Comparison of ENCODE assay signal across 12 cellular contexts in genomic region chr19:7349961-7350711, GRCh38. TPM values are rescaled to one million over a fixed set of nuclear protein-coding genes. Genes with fewer than 3 reads are reported as not detected.
DNase-seq lines count a peak whose midpoint lies in the region; ATAC-seq and TF ChIP-seq lines count a peak whose summit lies in the region.
"Had no signal": no experiment of that assay in that cellular context is flagged by ENCODE, and none has a peak within 500 bp of the region (broad histone marks: within the 10 kb centered on the region; RNA-seq: fewer than 3 reads in every experiment).

No MANE protein-coding gene starts in this region.

- POLR2A ChIA-PET in activated naive CD8-positive, alpha-beta T cell treated with anti-CD3 and anti-CD28 coated beads, Interleukin-2, amount 10 ng/mL, durations not matched to agents 7 days and 5 days (lab: Charles Lee): interaction anchor here (0.7 to 2.4 kb wide), 5 partner anchors 10 to 279 kb away, joined by 3 to 10 read pairs (median 4); partner anchors contain the start of genes MCOLN1, PET100 and XAB2

- WGBS in esophagus muscularis mucosa: 60% methylated on average over 6 of the region's 8 CpGs

- DNase-seq in SKM-1 (lab: John Stamatoyannopoulos, UW; ENCODE audit: unreplicated experiment) (peak; percentile 24), SKM-1 treated with dmso at 0.1 percent for 144 hours (lab: John Stamatoyannopoulos, UW; ENCODE audit: unreplicated experiment) (no peak), T-helper 17 cell (peak; percentile 26 to 38 (median 30)), COR-L47 (lab: John Stamatoyannopoulos, UW) (no peak), esophagus muscularis mucosa (ENCODE audit: extremely low spot score) (no peak), omental fat pad (ENCODE audit: low spot score) (no peak)
- DNase-seq in activated naive CD8-positive, alpha-beta T cell treated with anti-CD3 and anti-CD28 coated beads, Interleukin-2, amount 10 ng/mL, durations not matched to agents 7 days and 5 days: peak; percentile 70
- peak in 1 of 2 donors; percentile 61 for DNase-seq in stimulated activated effector memory CD8-positive, alpha-beta T cell treated with anti-CD3 and anti-CD28 coated beads, Interleukin-12 subunit alpha, Interleukin-12 subunit beta, amount 100 ng/mL, for 72 hours (ENCODE audit: low spot score in 2 of 2)
- DNase-seq: amygdala, Karpas-422, mammary epithelial cell had no signal

- H3K27ac ChIP-seq in esophagus muscularis mucosa (replicated peaks in 1 of 4): no peak overlapping the region

- TF ChIP-seq EP300 in esophagus muscularis mucosa (IDR thresholded peaks at IDR 0.05): no peak

- ATAC-seq in T-helper 17 cell: peak; percentile 53
- peak; percentile 63 for ATAC-seq in activated naive CD8-positive, alpha-beta T cell treated with anti-CD3 and anti-CD28 coated beads, Interleukin-2, amount 10 ng/mL, durations not matched to agents 7 days and 5 days (ENCODE audit: low read depth)
- peak; percentile 40 for ATAC-seq in stimulated activated effector memory CD8-positive, alpha-beta T cell treated with anti-CD3 and anti-CD28 coated beads, Interleukin-12 subunit alpha, Interleukin-12 subunit beta, amount 100 ng/mL, for 72 hours
- ATAC-seq in omental fat pad (ENCODE audit: low FRiP score): no peak
- ATAC-seq: Right ventricle myocardium inferior had no signal

- TF ChIP-seq CTCF in esophagus muscularis mucosa (IDR thresholded peaks at IDR 0.05): no peak
- no peak for TF ChIP-seq CTCF in omental fat pad (IDR thresholded peaks at IDR 0.05)

- peaks cover 6% of the 10 kb centered on the region for H3K9me3 Mint-ChIP-seq in activated naive CD8-positive, alpha-beta T cell treated with anti-CD3 and anti-CD28 coated beads, Interleukin-2, amount 10 ng/mL, durations not matched to agents 7 days and 5 days
- peaks cover 8% of the 10 kb centered on the region for H3K9me3 Mint-ChIP-seq in stimulated activated effector memory CD8-positive, alpha-beta T cell treated with anti-CD3 and anti-CD28 coated beads, Interleukin-12 subunit alpha, Interleukin-12 subunit beta, amount 100 ng/mL, for 72 hours

- H3K9me3 ChIP-seq in T-helper 17 cell (ENCODE audit: control insufficient read depth, low read length, poor library complexity, severe bottlenecking) (no peaks in the 10 kb centered on the region), esophagus muscularis mucosa (peaks cover 0 to 10% (median 7%) of the 10 kb centered on the region in 4 donors)

- no peaks in the 10 kb centered on the region for H3K36me3 ChIP-seq in esophagus muscularis mucosa

- peak overlapping the region in 1 of 4 donors; percentile 25 for H3K4me3 ChIP-seq in esophagus muscularis mucosa

- peaks cover 0 to 10% (median under 1%) of the 10 kb centered on the region in 4 donors for H3K4me1 ChIP-seq in esophagus muscularis mucosa

- H3K4me1 Mint-ChIP-seq in T-helper 17 cell: peaks cover 44% of the 10 kb centered on the region
- H3K4me1 Mint-ChIP-seq in activated naive CD8-positive, alpha-beta T cell treated with anti-CD3 and anti-CD28 coated beads, Interleukin-2, amount 10 ng/mL, durations not matched to agents 7 days and 5 days: peaks cover 48% of the 10 kb centered on the region
- H3K4me1 Mint-ChIP-seq in stimulated activated effector memory CD8-positive, alpha-beta T cell treated with anti-CD3 and anti-CD28 coated beads, Interleukin-12 subunit alpha, Interleukin-12 subunit beta, amount 100 ng/mL, for 72 hours: peaks cover 69% of the 10 kb centered on the region

- H3K27me3 Mint-ChIP-seq in T-helper 17 cell: no peaks in the 10 kb centered on the region
- H3K27me3 Mint-ChIP-seq in activated naive CD8-positive, alpha-beta T cell treated with anti-CD3 and anti-CD28 coated beads, Interleukin-2, amount 10 ng/mL, durations not matched to agents 7 days and 5 days: no peaks in the 10 kb centered on the region

- H3K27me3 ChIP-seq in esophagus muscularis mucosa: peaks cover 0 to 4% (median 0%) of the 10 kb centered on the region in 4 donors

- TF ChIP-seq POLR2A in esophagus muscularis mucosa (IDR thresholded peaks at IDR 0.05; ENCODE audit: low read depth): no peak

- intact Hi-C loops in esophagus muscularis mucosa (cut with DNase I): loop anchor here (5.0 to 10.0 kb wide), 3 partner anchors 185 to 455 kb away; partner anchors contain the start of genes PNPLA6 and TRAPPC5

- peaks cover 20% of the 10 kb centered on the region for H3K36me3 Mint-ChIP-seq in T-helper 17 cell (ENCODE audit: low read depth)
- H3K36me3 Mint-ChIP-seq in activated naive CD8-positive, alpha-beta T cell treated with anti-CD3 and anti-CD28 coated beads, Interleukin-2, amount 10 ng/mL, durations not matched to agents 7 days and 5 days: peaks cover 30% of the 10 kb centered on the region
- H3K36me3 Mint-ChIP-seq in stimulated activated effector memory CD8-positive, alpha-beta T cell treated with anti-CD3 and anti-CD28 coated beads, Interleukin-12 subunit alpha, Interleukin-12 subunit beta, amount 100 ng/mL, for 72 hours: peaks cover 15% of the 10 kb centered on the region

- H3K4me3 Mint-ChIP-seq in T-helper 17 cell: peak overlapping the region; percentile 99
- H3K4me3 Mint-ChIP-seq in activated naive CD8-positive, alpha-beta T cell treated with anti-CD3 and anti-CD28 coated beads, Interleukin-2, amount 10 ng/mL, durations not matched to agents 7 days and 5 days: peak overlapping the region; percentile 90
- peak overlapping the region; percentile 98 for H3K4me3 Mint-ChIP-seq in stimulated activated effector memory CD8-positive, alpha-beta T cell treated with anti-CD3 and anti-CD28 coated beads, Interleukin-12 subunit alpha, Interleukin-12 subunit beta, amount 100 ng/mL, for 72 hours

- peak overlapping the region; percentile 99 for H3K27ac Mint-ChIP-seq in T-helper 17 cell
- peak overlapping the region; percentile 95 for H3K27ac Mint-ChIP-seq in activated naive CD8-positive, alpha-beta T cell treated with anti-CD3 and anti-CD28 coated beads, Interleukin-2, amount 10 ng/mL, durations not matched to agents 7 days and 5 days
- peak overlapping the region; percentile 99 for H3K27ac Mint-ChIP-seq in stimulated activated effector memory CD8-positive, alpha-beta T cell treated with anti-CD3 and anti-CD28 coated beads, Interleukin-12 subunit alpha, Interleukin-12 subunit beta, amount 100 ng/mL, for 72 hours

RNA-seq across cellular contexts. Expression of gene ARHGEF18, which starts 1.4 kb away (rescaled TPM):
- total RNA-seq in T-helper 17 cell: 100 to 1,000 TPM; 118 to 127 TPM
- 10 to 100 TPM; 48.9 to 51.3 TPM for total RNA-seq in activated naive CD8-positive, alpha-beta T cell treated with anti-CD3 and anti-CD28 coated beads, Interleukin-2, amount 10 ng/mL, durations not matched to agents 7 days and 5 days
- total RNA-seq in esophagus muscularis mucosa: 10 to 100 TPM; 25.0 to 40.3 (median 29.4) TPM
- total RNA-seq in omental fat pad: 10 to 100 TPM; 13.6 to 24.1 (median 19.4) TPM

RNA-seq across cellular contexts. Expression of gene INSR, which starts 55.9 kb away (rescaled TPM):
- total RNA-seq in T-helper 17 cell (1 to 10 TPM in 1 of 2 donors, under 1 TPM in 1; 0.76 to 3.5 TPM), esophagus muscularis mucosa (100 to 1,000 TPM in 2 of 4 donors, 10 to 100 TPM in 2; 72.3 to 143 (median 92.5) TPM), omental fat pad (100 to 1,000 TPM in 1 of 4 donors, 10 to 100 TPM in 3; 67.1 to 120 (median 80.2) TPM)
- under 1 TPM; 0.65 to 0.89 TPM for total RNA-seq in activated naive CD8-positive, alpha-beta T cell treated with anti-CD3 and anti-CD28 coated beads, Interleukin-2, amount 10 ng/mL, durations not matched to agents 7 days and 5 days

Comparison
In these comparisons a context has a peak if more than half of its experiments do, and no peak if none do; other contexts are left out.
1. DNase-seq: peak in SKM-1 (single experiment), T-helper 17 cell (3 of 3) and activated naive CD8-positive, alpha-beta T cell treated with anti-CD3 and anti-CD28 coated beads, Interleukin-2, amount 10 ng/mL, durations not matched to agents 7 days and 5 days (single experiment); none in SKM-1 treated with dmso at 0.1 percent for 144 hours (single experiment), COR-L47 (single experiment), esophagus muscularis mucosa (single experiment) and omental fat pad (single experiment).
2. RNA of gene INSR, which starts 55.9 kb away (total RNA-seq): 72.3 to 143 TPM in esophagus muscularis mucosa and 67.1 to 120 TPM in omental fat pad; 0.76 to 3.5 TPM in T-helper 17 cell and 0.65 to 0.89 TPM in activated naive CD8-positive, alpha-beta T cell treated with anti-CD3 and anti-CD28 coated beads, Interleukin-2, amount 10 ng/mL, durations not matched to agents 7 days and 5 days; every median in the first group is over 10 times any median in the second.
3. Peak in every context shown above with its lines, with median percentiles within 50 percentile points of each other: H3K27ac Mint-ChIP-seq and H3K4me3 Mint-ChIP-seq.